30 cellular contexts compared by ENCODE assay signal in the genomic region with DNA sequence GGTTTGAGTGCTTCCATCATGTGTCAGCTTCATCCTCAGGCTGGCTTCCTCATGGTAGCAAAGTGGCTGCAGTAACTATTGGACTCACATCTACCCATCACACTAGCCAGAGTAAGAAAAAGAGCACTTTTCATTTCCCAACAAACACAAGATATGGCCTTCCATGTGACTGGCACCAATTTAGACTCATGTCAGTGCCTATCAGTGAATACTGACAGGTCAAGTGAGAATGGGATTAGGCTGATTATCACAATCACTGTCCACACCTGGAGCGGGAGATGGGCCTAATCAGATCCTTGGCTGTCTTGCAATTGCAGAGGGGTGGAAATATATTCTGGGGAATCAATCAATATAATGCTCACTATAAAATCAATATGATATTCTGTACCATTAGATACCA. TPM values are rescaled to one million over a fixed set of nuclear protein-coding genes. Genes with fewer than 3 reads are reported as not detected.
A peak's percentile ranks its signal among the peaks of the same experiment; 100 is the strongest.
DNase-seq lines count a peak whose midpoint lies in the region; ATAC-seq, FAIRE-seq and TF ChIP-seq lines count a peak whose summit lies in the region.
"Had no signal": no experiment of that assay in that cellular context is flagged by ENCODE, and none has a peak within 500 bp of the region (broad histone marks: within the 10 kb centered on the region; RNA-seq: fewer than 3 reads in every experiment).

No MANE protein-coding gene starts in this region.

- H3K27me3 Mint-ChIP-seq in activated T-cell treated with anti-CD3 and anti-CD28 coated beads, Interleukin-2, amount 50 U/mL, for 72 hours (ENCODE audit: low read depth): no peaks in the 10 kb centered on the region
- no peaks in the 10 kb centered on the region for H3K27me3 Mint-ChIP-seq in activated T-helper 1 cell treated with anti-CD3 and anti-CD28 coated beads, Interleukin-12 subunit alpha, Interleukin-12 subunit beta, Interleukin-2, Interleukin-4 antibody, amounts not matched to agents 30 ng/mL and 10 ng/mL and 1 ng/mL, durations not matched to agents 14 hours and 24 hours and 36 hours (ENCODE audit: insufficient read depth)
- no peaks in the 10 kb centered on the region for H3K27me3 Mint-ChIP-seq in stimulated activated memory B cell treated with anti-CD40 and anti-IgM and Interleukin-4, amounts not matched to agents 10 μg/mL and 1 μg/mL and 100 μg/mL, for 72 hours
- H3K27me3 Mint-ChIP-seq: activated CD4-positive, alpha-beta T cell treated with anti-CD3 and anti-CD28 coated beads, Interleukin-2, amount 10 ng/mL, durations not matched to agents 7 days and 5 days had no signal

- intact Hi-C loops in activated T-helper 1 cell treated with anti-CD3 and anti-CD28 coated beads, Interleukin-12 subunit alpha, Interleukin-12 subunit beta, Interleukin-2, Interleukin-4 antibody, amounts not matched to agents 30 ng/mL and 10 ng/mL and 1 ng/mL, durations not matched to agents 14 hours and 24 hours and 36 hours (cut with micrococcal nuclease): loop anchor here (2.0 to 10.0 kb wide), 11 partner anchors 48 to 1884 kb away; a partner anchor contains a TSS

- H3K4me3 Mint-ChIP-seq in activated T-cell treated with anti-CD3 and anti-CD28 coated beads, Interleukin-2, amount 50 U/mL, for 72 hours: peak overlapping the region; percentile 85 to 99
- H3K4me3 Mint-ChIP-seq in activated T-helper 1 cell treated with anti-CD3 and anti-CD28 coated beads, Interleukin-12 subunit alpha, Interleukin-12 subunit beta, Interleukin-2, Interleukin-4 antibody, amounts not matched to agents 30 ng/mL and 10 ng/mL and 1 ng/mL, durations not matched to agents 14 hours and 24 hours and 36 hours: peak overlapping the region; percentile 58
- H3K4me3 Mint-ChIP-seq in stimulated activated memory B cell treated with anti-CD40 and anti-IgM and Interleukin-4, amounts not matched to agents 10 μg/mL and 1 μg/mL and 100 μg/mL, for 72 hours: no peak overlapping the region
- H3K4me3 Mint-ChIP-seq: activated CD4-positive, alpha-beta T cell treated with anti-CD3 and anti-CD28 coated beads, Interleukin-2, amount 10 ng/mL, durations not matched to agents 7 days and 5 days; H9; mesothelial cell of epicardium had no signal

- peak; percentile 46 for FAIRE-seq in GM12892 (lab: Jason Lieb, UNC)
- FAIRE-seq: astrocyte, HTR-8/SVneo had no signal

- TF ChIP-seq POLR2A in GM12892 (IDR thresholded peaks at IDR 0.05; ENCODE audit: low read depth, low read length): no peak

- no peaks in the 10 kb centered on the region for H3K36me3 Mint-ChIP-seq in activated T-cell treated with anti-CD3 and anti-CD28 coated beads, Interleukin-2, amount 50 U/mL, for 72 hours (ENCODE audit: insufficient read depth in 2 of 2)
- H3K36me3 Mint-ChIP-seq in activated T-helper 1 cell treated with anti-CD3 and anti-CD28 coated beads, Interleukin-12 subunit alpha, Interleukin-12 subunit beta, Interleukin-2, Interleukin-4 antibody, amounts not matched to agents 30 ng/mL and 10 ng/mL and 1 ng/mL, durations not matched to agents 14 hours and 24 hours and 36 hours (ENCODE audit: low read depth): peaks cover 4% of the 10 kb centered on the region
- H3K36me3 Mint-ChIP-seq in stimulated activated memory B cell treated with anti-CD40 and anti-IgM and Interleukin-4, amounts not matched to agents 10 μg/mL and 1 μg/mL and 100 μg/mL, for 72 hours: no peaks in the 10 kb centered on the region
- H3K36me3 Mint-ChIP-seq: mesothelial cell of epicardium had no signal

- H3K9me3 Mint-ChIP-seq in activated T-cell treated with anti-CD3 and anti-CD28 coated beads, Interleukin-2, amount 50 U/mL, for 72 hours: no peaks in the 10 kb centered on the region
- H3K9me3 Mint-ChIP-seq in activated T-helper 1 cell treated with anti-CD3 and anti-CD28 coated beads, Interleukin-12 subunit alpha, Interleukin-12 subunit beta, Interleukin-2, Interleukin-4 antibody, amounts not matched to agents 30 ng/mL and 10 ng/mL and 1 ng/mL, durations not matched to agents 14 hours and 24 hours and 36 hours: no peaks in the 10 kb centered on the region
- H3K9me3 Mint-ChIP-seq in stimulated activated memory B cell treated with anti-CD40 and anti-IgM and Interleukin-4, amounts not matched to agents 10 μg/mL and 1 μg/mL and 100 μg/mL, for 72 hours: no peaks in the 10 kb centered on the region
- H3K9me3 Mint-ChIP-seq: activated CD4-positive, alpha-beta T cell treated with anti-CD3 and anti-CD28 coated beads, Interleukin-2, amount 10 ng/mL, durations not matched to agents 7 days and 5 days; H9; mesothelial cell of epicardium had no signal

- in situ Hi-C loops in ACHN (cut with HindIII; ENCODE audit: low pct_ligation_motif_present, low pct_unique_long_range_greater_than_20kb, low sequenced_read_pairs): no loop called here

- no peak for ATAC-seq in activated T-cell treated with anti-CD3 and anti-CD28 coated beads, Interleukin-2, amount 50 U/mL, for 72 hours (replicated peaks in 1 of 2)
- ATAC-seq in stimulated activated memory B cell treated with anti-CD40 and anti-IgM and Interleukin-4, amounts not matched to agents 10 μg/mL and 1 μg/mL and 100 μg/mL, for 72 hours: no peak
- ATAC-seq in HG03045 (IDR thresholded peaks at IDR 0.05; ENCODE audit: unreplicated experiment): no peak
- ATAC-seq: gastroesophageal sphincter, right cardiac atrium, Right ventricle myocardium inferior had no signal

- DNase-seq in activated T-cell treated with anti-CD3 and anti-CD28 coated beads, Interleukin-2, amount 50 U/mL, for 72 hours: no peak
- no peak for DNase-seq in activated T-cell treated with anti-CD3 and anti-CD28 coated beads, Interleukin-2, amount 50 U/mL, for 1 hour
- no peak for DNase-seq in GM12892 (ENCODE audit: insufficient read length)
- DNase-seq in activated T-helper 1 cell treated with anti-CD3 and anti-CD28 coated beads, Interleukin-12 subunit alpha, Interleukin-12 subunit beta, Interleukin-2, Interleukin-4 antibody, amounts not matched to agents 30 ng/mL and 10 ng/mL and 1 ng/mL, durations not matched to agents 14 hours and 24 hours and 36 hours (ENCODE audit: low spot score): no peak
- DNase-seq in ACHN: no peak
- DNase-seq: activated CD8-positive, alpha-beta memory T cell treated with anti-CD3 and anti-CD28 coated beads, Interleukin-2, amount 50 U/mL, for 4 hours; activated effector memory CD4-positive, alpha-beta T cell treated with anti-CD3 and anti-CD28 coated beads, Interleukin-2, amount 50 U/mL, for 16 hours; Caco-2; colonic mucosa; DMS79 treated with DMSO at 0.1 percent for 48 hours; effector CD4-positive, alpha-beta T cell; GF-D8; H9; kidney glomerular epithelial cell; NCI-H1092 treated with DMSO at 0.1 percent for 48 hours; NCI-H187; NCI-H2171; NCI-H510A treated with DMSO at 0.1 percent for 48 hours; right cardiac atrium; T1000; thyroid gland; WERI-Rb-1 had no signal

- no peak overlapping the region for H3K27ac Mint-ChIP-seq in activated T-cell treated with anti-CD3 and anti-CD28 coated beads, Interleukin-2, amount 50 U/mL, for 72 hours
- peak overlapping the region; percentile 79 for H3K27ac Mint-ChIP-seq in activated T-helper 1 cell treated with anti-CD3 and anti-CD28 coated beads, Interleukin-12 subunit alpha, Interleukin-12 subunit beta, Interleukin-2, Interleukin-4 antibody, amounts not matched to agents 30 ng/mL and 10 ng/mL and 1 ng/mL, durations not matched to agents 14 hours and 24 hours and 36 hours
- H3K27ac Mint-ChIP-seq in stimulated activated memory B cell treated with anti-CD40 and anti-IgM and Interleukin-4, amounts not matched to agents 10 μg/mL and 1 μg/mL and 100 μg/mL, for 72 hours: peak overlapping the region; percentile 96
- H3K27ac Mint-ChIP-seq: H9, mesothelial cell of epicardium had no signal

- peaks cover 82% of the 10 kb centered on the region for H3K4me1 Mint-ChIP-seq in activated T-cell treated with anti-CD3 and anti-CD28 coated beads, Interleukin-2, amount 50 U/mL, for 72 hours (ENCODE audit: low read depth)
- peaks cover 72% of the 10 kb centered on the region for H3K4me1 Mint-ChIP-seq in activated T-helper 1 cell treated with anti-CD3 and anti-CD28 coated beads, Interleukin-12 subunit alpha, Interleukin-12 subunit beta, Interleukin-2, Interleukin-4 antibody, amounts not matched to agents 30 ng/mL and 10 ng/mL and 1 ng/mL, durations not matched to agents 14 hours and 24 hours and 36 hours (ENCODE audit: low read depth)
- peaks cover 49% of the 10 kb centered on the region for H3K4me1 Mint-ChIP-seq in stimulated activated memory B cell treated with anti-CD40 and anti-IgM and Interleukin-4, amounts not matched to agents 10 μg/mL and 1 μg/mL and 100 μg/mL, for 72 hours

RNA-seq across cellular contexts. Expression of a gene that starts 2.9 kb away (rescaled TPM):
- total RNA-seq in activated T-cell treated with anti-CD3 and anti-CD28 coated beads, Interleukin-2, amount 50 U/mL, for 72 hours: 10 to 100 TPM; 36.7 to 42.0 TPM
- polyA plus RNA-seq in GM12892 (2012; ENCODE audit: missing spikeins): 134 TPM
- 40.6 and 41.0 TPM in 2 replicates for total RNA-seq in activated T-helper 1 cell treated with anti-CD3 and anti-CD28 coated beads, Interleukin-12 subunit alpha, Interleukin-12 subunit beta, Interleukin-2, Interleukin-4 antibody, amounts not matched to agents 30 ng/mL and 10 ng/mL and 1 ng/mL, durations not matched to agents 14 hours and 24 hours and 36 hours
